Comparison of ENCODE assay signal across 2 cellular contexts in the genomic region with DNA sequence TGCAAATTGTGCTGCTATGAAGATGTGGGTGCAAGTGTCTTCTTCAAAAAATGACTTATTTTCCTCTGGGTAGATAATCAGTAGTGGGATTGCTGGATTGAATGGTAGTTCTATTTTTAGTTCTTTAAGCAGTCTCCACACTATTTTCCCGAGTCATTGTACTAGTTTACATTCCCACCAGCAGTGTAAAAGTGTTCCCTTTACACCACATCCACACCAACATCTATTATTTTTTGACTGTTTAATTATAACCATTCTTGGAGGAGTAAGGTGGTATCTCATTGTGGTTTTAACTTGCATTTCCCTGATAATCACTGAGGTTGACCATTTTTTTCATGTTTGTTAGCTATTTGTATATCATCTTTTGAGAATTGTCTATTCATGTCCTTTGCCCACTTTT.
TF ChIP-seq lines count a peak whose summit lies in the region.

No MANE protein-coding gene starts in this region.

TF ChIP-seq in A549, 52 proteins besides CTCF, POLR2A, EP300 and RAD21:
- TF ChIP-seq NPAS2 (CRISPR knock-in tag; IDR thresholded peaks at IDR 0.05; ENCODE audit: borderline replicate concordance), result no peak
- TF ChIP-seq ZNF302 (CRISPR knock-in tag; IDR thresholded peaks at IDR 0.05), result no peak
- no peak for TF ChIP-seq POLR2AphosphoS2 (conservative IDR thresholded peaks at IDR 0.05; ENCODE audit: low read length)
- TF ChIP-seq RCOR1 (IDR thresholded peaks at IDR 0.05; ENCODE audit: low read depth, low read length), result no peak
- no peak for TF ChIP-seq HOXB5 (CRISPR knock-in tag; IDR thresholded peaks at IDR 0.05)
- TF ChIP-seq CHD2 (IDR thresholded peaks at IDR 0.05; ENCODE audit: low read length, partially characterized antibody), result no peak
- no peak for TF ChIP-seq HOXA7 (CRISPR knock-in tag; IDR thresholded peaks at IDR 0.05)
- TF ChIP-seq MYC (IDR thresholded peaks at IDR 0.05; ENCODE audit: borderline replicate concordance, low read length), result no peak
- TF ChIP-seq, protein P1, sequence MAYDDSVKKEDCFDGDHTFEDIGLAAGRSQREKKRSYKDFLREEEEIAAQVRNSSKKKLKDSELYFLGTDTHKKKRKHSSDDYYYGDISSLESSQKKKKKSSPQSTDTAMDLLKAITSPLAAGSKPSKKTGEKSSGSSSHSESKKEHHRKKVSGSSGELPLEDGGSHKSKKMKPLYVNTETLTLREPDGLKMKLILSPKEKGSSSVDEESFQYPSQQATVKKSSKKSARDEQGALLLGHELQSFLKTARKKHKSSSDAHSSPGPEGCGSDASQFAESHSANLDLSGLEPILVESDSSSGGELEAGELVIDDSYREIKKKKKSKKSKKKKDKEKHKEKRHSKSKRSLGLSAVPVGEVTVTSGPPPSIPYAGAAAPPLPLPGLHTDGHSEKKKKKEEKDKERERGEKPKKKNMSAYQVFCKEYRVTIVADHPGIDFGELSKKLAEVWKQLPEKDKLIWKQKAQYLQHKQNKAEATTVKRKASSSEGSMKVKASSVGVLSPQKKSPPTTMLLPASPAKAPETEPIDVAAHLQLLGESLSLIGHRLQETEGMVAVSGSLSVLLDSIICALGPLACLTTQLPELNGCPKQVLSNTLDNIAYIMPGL (CRISPR knock-in tag; IDR thresholded peaks at IDR 0.05; ENCODE audit: borderline replicate concordance), result no peak

TF ChIP-seq in IMR-90, 13 proteins besides CTCF, POLR2A, EP300 and RAD21:
- TF ChIP-seq MAFK (IDR thresholded peaks at IDR 0.05; ENCODE audit: low read depth, low read length), result no peak
- no peak for TF ChIP-seq CHD1 (IDR thresholded peaks at IDR 0.05; ENCODE audit: low read depth, low read length)
- TF ChIP-seq NFE2L2 (IDR thresholded peaks at IDR 0.05; ENCODE audit: low read depth, low read length), result peak; percentile 65
- TF ChIP-seq, protein P2, sequence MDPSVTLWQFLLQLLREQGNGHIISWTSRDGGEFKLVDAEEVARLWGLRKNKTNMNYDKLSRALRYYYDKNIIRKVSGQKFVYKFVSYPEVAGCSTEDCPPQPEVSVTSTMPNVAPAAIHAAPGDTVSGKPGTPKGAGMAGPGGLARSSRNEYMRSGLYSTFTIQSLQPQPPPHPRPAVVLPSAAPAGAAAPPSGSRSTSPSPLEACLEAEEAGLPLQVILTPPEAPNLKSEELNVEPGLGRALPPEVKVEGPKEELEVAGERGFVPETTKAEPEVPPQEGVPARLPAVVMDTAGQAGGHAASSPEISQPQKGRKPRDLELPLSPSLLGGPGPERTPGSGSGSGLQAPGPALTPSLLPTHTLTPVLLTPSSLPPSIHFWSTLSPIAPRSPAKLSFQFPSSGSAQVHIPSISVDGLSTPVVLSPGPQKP (IDR thresholded peaks at IDR 0.05; ENCODE audit: borderline replicate concordance, low read depth, low read length), result no peak
- no peak for TF ChIP-seq RFX5 (IDR thresholded peaks at IDR 0.05; ENCODE audit: low read depth, low read length)
- TF ChIP-seq SMC3 (IDR thresholded peaks at IDR 0.05; ENCODE audit: low read depth, low read length), result no peak
